In genomic region chr11:518463-519202, GRCh38 we compare ENCODE assay signal across 1 cellular context.
TF ChIP-seq lines count a peak whose summit lies in the region.

No MANE protein-coding gene starts in this region.

TF ChIP-seq in HepG2, 621 proteins besides CTCF, POLR2A, EP300 and RAD21 (continued from another document and continues in another):
- TF ChIP-seq SKIL (CRISPR knock-in tag; IDR thresholded peaks at IDR 0.05; ENCODE audit: borderline replicate concordance) (peak; percentile 43; the same call in 1 of the 2 replicates), EHMT2 (IDR thresholded peaks at IDR 0.05; ENCODE audit: borderline replicate concordance, low read depth, low read length) (no peak), SALL2 (CRISPR knock-in tag; IDR thresholded peaks at IDR 0.05) (peak; percentile 33; the same call in 1 of the 2 replicates), NR2F1 (CRISPR knock-in tag; IDR thresholded peaks at IDR 0.05) (0 out of 4 replicates have a peak, but pooled peaks of 1 of the 2 experiments have one; percentile 19), ZNF691 (CRISPR knock-in tag; IDR thresholded peaks at IDR 0.05; ENCODE audit: borderline replicate concordance, low read depth) (0 out of 2 replicates have a peak, but pooled peaks have one; percentile 43), CREBL2 (CRISPR knock-in tag; IDR thresholded peaks at IDR 0.05; ENCODE audit: borderline replicate concordance) (no peak), ZFP36L1 (CRISPR knock-in tag; IDR thresholded peaks at IDR 0.05) (no peak), KLF16 (CRISPR knock-in tag; IDR thresholded peaks at IDR 0.05) (peak; percentile 17 to 67; a peak in 2 of 4 replicates), TARDBP (CRISPR knock-in tag; IDR thresholded peaks at IDR 0.05) (peak; percentile 67), IKZF5 (CRISPR knock-in tag; IDR thresholded peaks at IDR 0.05) (peak; percentile 65; the same call in 1 of the 2 replicates), ZBTB34 (CRISPR knock-in tag; IDR thresholded peaks at IDR 0.05) (0 out of 2 replicates have a peak, but pooled peaks have one; percentile 68), SNAPC2 (CRISPR knock-in tag; IDR thresholded peaks at IDR 0.05) (peak; percentile 33; the same call in 1 of the 2 replicates), YEATS2 (CRISPR knock-in tag; IDR thresholded peaks at IDR 0.05; ENCODE audit: borderline replicate concordance) (peak; percentile 54; the same call in 1 of the 2 replicates), ZNF557 (CRISPR knock-in tag; IDR thresholded peaks at IDR 0.05) (no peak), FOXP1 (IDR thresholded peaks at IDR 0.05) (no peak), FOXP1 (CRISPR knock-in tag; IDR thresholded peaks at IDR 0.05) (no peak), ESRRA (CRISPR knock-in tag; IDR thresholded peaks at IDR 0.05; ENCODE audit: low read depth) (peak; percentile 62; the same call in 1 of the 2 replicates), ZSCAN21 (CRISPR knock-in tag; IDR thresholded peaks at IDR 0.05; ENCODE audit: borderline replicate concordance) (peak; percentile 3; the same call in 1 of the 2 replicates), MAX (IDR thresholded peaks at IDR 0.05) (no peak; the same call in 1 of the 2 replicates), XBP1 (CRISPR knock-in tag; IDR thresholded peaks at IDR 0.05) (no peak), ZNF292 (CRISPR knock-in tag; IDR thresholded peaks at IDR 0.05; ENCODE audit: borderline replicate concordance, low read depth) (no peak), ZNF879 (CRISPR knock-in tag; IDR thresholded peaks at IDR 0.05) (no peak), DMTF1 (CRISPR knock-in tag; IDR thresholded peaks at IDR 0.05) (no peak), SRSF1 (optimal IDR thresholded peaks at IDR 0.05; ENCODE audit: low read depth, low read length) (no peak), CEBPB (IDR thresholded peaks at IDR 0.05; ENCODE audit: borderline replicate concordance, low read depth, low read length) (no peak), ZNF670 (CRISPR knock-in tag; IDR thresholded peaks at IDR 0.05; ENCODE audit: borderline replicate concordance) (0 out of 2 replicates have a peak, but pooled peaks have one; percentile 53), XRCC5 (optimal IDR thresholded peaks at IDR 0.05; ENCODE audit: low read length) (peak; percentile 93), MYC (CRISPR knock-in tag; IDR thresholded peaks at IDR 0.05; ENCODE audit: borderline replicate concordance) (peak; percentile 83; the same call in 1 of the 2 replicates), CBFB (CRISPR knock-in tag; IDR thresholded peaks at IDR 0.05) (peak; percentile 75), MYNN (CRISPR knock-in tag; IDR thresholded peaks at IDR 0.05; ENCODE audit: low read depth) (no peak), ZNF788 (CRISPR knock-in tag; IDR thresholded peaks at IDR 0.05; ENCODE audit: borderline replicate concordance) (peak; percentile 59; the same call in 1 of the 2 replicates), RXRA (CRISPR knock-in tag; IDR thresholded peaks at IDR 0.05) (peak; percentile 11; the same call in 1 of the 2 replicates), TRIM22 (IDR thresholded peaks at IDR 0.05) (no peak), ZNF337 (CRISPR knock-in tag; IDR thresholded peaks at IDR 0.05; ENCODE audit: borderline replicate concordance, low read depth) (no peak), ZFP37 (CRISPR knock-in tag; IDR thresholded peaks at IDR 0.05; ENCODE audit: borderline replicate concordance) (no peak), USF2 (IDR thresholded peaks at IDR 0.05; ENCODE audit: low read depth, low read length) (peak; percentile 83), USF2 (CRISPR knock-in tag; IDR thresholded peaks at IDR 0.05; ENCODE audit: borderline replicate concordance) (peak; percentile 85), ZNF20 (CRISPR knock-in tag; IDR thresholded peaks at IDR 0.05) (no peak), ZNF878 (CRISPR knock-in tag; IDR thresholded peaks at IDR 0.05) (no peak), ZSCAN30 (CRISPR knock-in tag; IDR thresholded peaks at IDR 0.05) (no peak), ZUFSP (CRISPR knock-in tag; IDR thresholded peaks at IDR 0.05; ENCODE audit: borderline replicate concordance) (no peak), RBFOX2 (IDR thresholded peaks at IDR 0.05; ENCODE audit: low read depth, low read length) (peak; percentile 70), ZNF687 (CRISPR knock-in tag; IDR thresholded peaks at IDR 0.05) (peak; percentile 90), KMT2A (CRISPR knock-in tag; IDR thresholded peaks at IDR 0.05) (no peak; the same call in 1 of the 2 replicates), RXRB (CRISPR knock-in tag; IDR thresholded peaks at IDR 0.05; ENCODE audit: borderline replicate concordance) (peak; percentile 26; the same call in 1 of the 2 replicates), ZNF564 (CRISPR knock-in tag; IDR thresholded peaks at IDR 0.05) (0 out of 2 replicates have a peak, but pooled peaks have one; percentile 56)
